ENCODE assay signal across 21 cellular contexts in the genomic region with DNA sequence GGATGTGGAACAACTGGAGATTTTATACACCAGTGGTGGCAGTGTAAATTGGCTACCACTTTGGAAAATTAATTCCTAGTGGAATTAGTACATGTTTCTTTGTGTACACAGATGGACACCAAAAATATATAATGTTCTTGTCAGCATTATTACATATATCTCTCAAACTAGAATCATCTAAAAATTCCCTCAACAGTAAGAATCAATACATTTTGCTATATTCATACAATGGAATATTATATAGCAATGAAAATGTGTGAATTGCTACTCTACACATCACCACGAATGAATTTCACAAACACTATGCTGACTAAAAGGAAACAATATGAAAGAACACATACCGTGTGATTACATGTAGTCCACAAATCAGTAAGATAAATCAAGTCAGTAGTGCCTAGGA. TPM values are rescaled to one million over a fixed set of nuclear protein-coding genes. Genes with fewer than 3 reads are reported as not detected.
DNase-seq lines count a peak whose midpoint lies in the region; ATAC-seq, FAIRE-seq and TF ChIP-seq lines count a peak whose summit lies in the region.
"Had no signal": no experiment of that assay in that cellular context is flagged by ENCODE, and none has a peak within 500 bp of the region (broad histone marks: within the 10 kb centered on the region; RNA-seq: fewer than 3 reads in every experiment).

No MANE protein-coding gene starts in this region.

- no peaks in the 10 kb centered on the region for H3K36me3 Mint-ChIP-seq in activated CD4-positive, alpha-beta memory T cell treated with anti-CD3 and anti-CD28 coated beads for 36 hours

- no peak for ATAC-seq in HepG2
- ATAC-seq in right lobe of liver, result no peak
- ATAC-seq: CD8-positive, alpha-beta T cell had no signal

- H2AFZ ChIP-seq in HepG2 (ENCODE audit: low read length), result no peak overlapping the region

- H3K4me3 ChIP-seq in HepG2 (replicated peaks in 1 of 3; ENCODE audit: insufficient read depth in 1 of 3, low read depth in 2 of 3, low read length in 3 of 3) (no peak overlapping the region), right lobe of liver (no peak overlapping the region), HEK293 (ENCODE audit: low read depth, low read length) (no peak overlapping the region), coronary artery (no peak overlapping the region)
- H3K4me3 ChIP-seq: BLaER1 had no signal

- no TSS peak for BruUV-seq in HepG2 (replicated peaks; lab: Mats Ljungman, UMichigan)

- no peak for FAIRE-seq in HepG2 (lab: Jason Lieb, UNC)
- FAIRE-seq: D721Med, GM12891, GM19239 had no signal

- intact Hi-C loops in HepG2 (cut with micrococcal nuclease; ENCODE audit: unreplicated experiment), result loop anchor here (10.0 kb wide), 2 partner anchors 57 to 167 kb away; partner anchors contain the start of gene ANKRD42
- intact Hi-C loops in right lobe of liver (cut with DNase I), result no loop called here
- intact Hi-C loops in activated CD4-positive, alpha-beta memory T cell treated with anti-CD3 and anti-CD28 coated beads for 36 hours (cut with micrococcal nuclease), result no loop called here

- CTCF ChIA-PET in HepG2 (lab: Yijun Ruan, JAX; ENCODE audit: low intra/inter-chr PET ratio, low total read pairs) (no interaction called here), HEK293 (lab: Yijun Ruan, JAX) (interaction anchor here (0.6 kb wide), 2 partner anchors 14 to 1020 kb away, joined by 3 read pairs; no protein-coding TSS in a partner anchor)
- CTCF ChIA-PET in activated CD4-positive, alpha-beta memory T cell treated with anti-CD3 and anti-CD28 coated beads for 36 hours (lab: Charles Lee), result interaction anchor here (1.3 kb wide), 1 partner anchor 385 kb away, joined by 5 read pairs; no protein-coding TSS in a partner anchor

- in situ Hi-C loops in HepG2 (cut with HindIII; ENCODE audit: extremely low pct_ligation_motif_present, low pct_unique_long_range_greater_than_20kb), result loop anchor here (10.0 kb wide), 1 partner anchor 347 kb away; the partner anchor contains the start of genes DDIAS and PRCP

- no peaks in the 10 kb centered on the region for H3K27me3 Mint-ChIP-seq in activated CD4-positive, alpha-beta memory T cell treated with anti-CD3 and anti-CD28 coated beads for 36 hours
- H3K27me3 Mint-ChIP-seq: CD4-positive, CD25-positive, alpha-beta regulatory T cell had no signal

- POLR2A ChIA-PET in HepG2 (lab: Yijun Ruan, JAX) (interaction anchor here (0.9 to 2.3 kb wide), 3 partner anchors 32 to 351 kb away, joined by 4 to 12 read pairs (median 4); partner anchors contain the start of genes CCDC90B and DDIAS), HEK293 (lab: Yijun Ruan, JAX) (no interaction called here)
- POLR2A ChIA-PET in activated CD4-positive, alpha-beta memory T cell treated with anti-CD3 and anti-CD28 coated beads for 36 hours (lab: Charles Lee), result no interaction called here

- H3K27ac Mint-ChIP-seq in activated CD4-positive, alpha-beta memory T cell treated with anti-CD3 and anti-CD28 coated beads for 36 hours, result no peak overlapping the region
- H3K27ac Mint-ChIP-seq: CD14-positive monocyte; CD4-positive, CD25-positive, alpha-beta regulatory T cell; CD8-positive, alpha-beta T cell had no signal

- no peak for TF ChIP-seq RAD21 in HepG2 (CRISPR knock-in tag; IDR thresholded peaks at IDR 0.05)

- H3K9me3 ChIP-seq in HepG2 (ENCODE audit: low read length) (no peaks in the 10 kb centered on the region), right lobe of liver (no peaks in the 10 kb centered on the region), HEK293 (ENCODE audit: control insufficient read depth, insufficient read depth, low read depth, low read length) (no peaks in the 10 kb centered on the region)
- H3K9me3 ChIP-seq: BE2C, BLaER1, Caco-2 had no signal

- no peaks in the 10 kb centered on the region for H3K79me2 ChIP-seq in HepG2 (ENCODE audit: insufficient read depth, low read length)

- no peak overlapping the region for H3K4me2 ChIP-seq in HepG2 (ENCODE audit: low read depth, low read length)
- H3K4me2 ChIP-seq: BLaER1 had no signal

- H3K9me3 Mint-ChIP-seq in activated CD4-positive, alpha-beta memory T cell treated with anti-CD3 and anti-CD28 coated beads for 36 hours, result no peaks in the 10 kb centered on the region
- H3K9me3 Mint-ChIP-seq: CD14-positive monocyte; CD4-positive, CD25-positive, alpha-beta regulatory T cell; CD8-positive, alpha-beta T cell had no signal

- no peaks in the 10 kb centered on the region for H3K4me1 Mint-ChIP-seq in activated CD4-positive, alpha-beta memory T cell treated with anti-CD3 and anti-CD28 coated beads for 36 hours (ENCODE audit: low read depth)

- WGBS in HepG2 (ENCODE audit: low lambda C conversion rate), result 92% methylated on average over 2 of the region's 2 CpGs
- WGBS in right lobe of liver (ENCODE audit: insufficient coverage, low coverage, low lambda C conversion rate, missing lambda C conversion rate), result 93% methylated on average over 2 of the region's 2 CpGs

- TF ChIP-seq POLR2A in HepG2 (IDR thresholded peaks at IDR 0.05; ENCODE audit: insufficient read depth in 1 of 2, low read depth in 2 of 2, low read length in 2 of 2) (no peak), right lobe of liver (IDR thresholded peaks at IDR 0.05) (no peak)

- H3K36me3 ChIP-seq in HepG2 (replicated peaks in 1 of 2; ENCODE audit: control insufficient read depth in 1 of 2, insufficient read depth in 2 of 2, low read length in 2 of 2), result no peaks in the 10 kb centered on the region
- no peaks in the 10 kb centered on the region for H3K36me3 ChIP-seq in right lobe of liver
- peaks cover 0 to 8% of the 10 kb centered on the region in 2 experiments; a peak in 1 of 3 replicates for H3K36me3 ChIP-seq in HEK293 (ENCODE audit: control insufficient read depth in 2 of 2, insufficient read depth in 1 of 2, low read length in 2 of 2)
- H3K36me3 ChIP-seq: BE2C had no signal

- H3K4me1 ChIP-seq in HepG2 (ENCODE audit: insufficient read depth, low read length) (peaks cover 63% of the 10 kb centered on the region), right lobe of liver (peaks cover 0 to 17% (median 3%) of the 10 kb centered on the region in 4 donors), HEK293 (ENCODE audit: control insufficient read depth, insufficient read depth, low read length) (no peaks in the 10 kb centered on the region)
- H3K4me1 ChIP-seq: BE2C, BLaER1 had no signal

- TF ChIP-seq EP300 in HepG2 (IDR thresholded peaks at IDR 0.05; ENCODE audit: low read depth in 2 of 2, low read length in 2 of 2) (no peak), HepG2 (CRISPR knock-in tag; IDR thresholded peaks at IDR 0.05; ENCODE audit: borderline replicate concordance) (no peak)

- H3K9ac ChIP-seq in HepG2 (ENCODE audit: insufficient read depth, low read depth, low read length), result no peak overlapping the region
- H3K9ac ChIP-seq: BLaER1 had no signal

- TF ChIP-seq CTCF in HepG2 (CRISPR knock-in tag; IDR thresholded peaks at IDR 0.05) (no peak), right lobe of liver (IDR thresholded peaks at IDR 0.05) (no peak), HEK293 (tag by site-specific recombination; IDR thresholded peaks at IDR 0.05) (no peak), coronary artery (IDR thresholded peaks at IDR 0.05) (no peak)

- H3K27me3 ChIP-seq in HepG2 (ENCODE audit: control insufficient read depth in 1 of 2, insufficient read depth in 2 of 2, low read length in 2 of 2) (no peaks in the 10 kb centered on the region), right lobe of liver (no peaks in the 10 kb centered on the region)
- H3K27me3 ChIP-seq: BE2C, BLaER1 had no signal

- no peak overlapping the region for H3K4me3 Mint-ChIP-seq in activated CD4-positive, alpha-beta memory T cell treated with anti-CD3 and anti-CD28 coated beads for 36 hours
- H3K4me3 Mint-ChIP-seq: CD14-positive monocyte; CD4-positive, CD25-positive, alpha-beta regulatory T cell; CD8-positive, alpha-beta T cell had no signal

- no peaks in the 10 kb centered on the region for H4K20me1 ChIP-seq in HepG2 (ENCODE audit: insufficient read depth, low read length)
- H4K20me1 ChIP-seq: BLaER1 had no signal

- peak overlapping the region; percentile 85 for H3K27ac ChIP-seq in HepG2 (ENCODE audit: extremely low read length, insufficient read depth, low read length)
- H3K27ac ChIP-seq in right lobe of liver, result no peak overlapping the region
- no peak overlapping the region for H3K27ac ChIP-seq in HEK293 (ENCODE audit: extremely low read depth, low read depth, low read length)
- H3K27ac ChIP-seq in coronary artery, result peak overlapping the region; percentile 4 to 7
- H3K27ac ChIP-seq: 22Rv1, BLaER1 had no signal

- DNase-seq in HepG2 (ENCODE audit: low spot score) (no peak), right lobe of liver (no peak), coronary artery (ENCODE audit: low spot score) (no peak), kidney tubule cell (ENCODE audit: low spot score) (no peak)
- no peak for DNase-seq in activated CD4-positive, alpha-beta memory T cell treated with anti-CD3 and anti-CD28 coated beads for 36 hours
- DNase-seq: ACHN; BE2C; C1 segment of cervical spinal cord; Caco-2; Calu3; CD4-positive, CD25-positive, alpha-beta regulatory T cell; CD8-positive, alpha-beta T cell; DMS79 treated with DMSO at 0.1 percent for 48 hours; GF-D8 had no signal

RNA-seq across cellular contexts. Expression of gene CCDC90B, which starts 33.9 kb away (rescaled TPM):
- total RNA-seq in HepG2 (2016; rRNA removed; fragmentation: Illumina TruSeq; extraction: Trizol) (46.1 and 56.3 TPM in 2 replicates), right lobe of liver (10 to 100 TPM; 16.8 to 29.0 (median 18.1) TPM)
- 35.5 and 36.0 TPM in 2 replicates for total RNA-seq in HepG2 (2016; cell fraction: cytosol; rRNA removed; fragmentation: Illumina TruSeq; extraction: Trizol; ENCODE audit: low read depth)
- 45.8 and 59.6 TPM in 2 replicates for total RNA-seq in HepG2 (2016; cell fraction: insoluble cytoplasmic fraction; rRNA removed; fragmentation: Illumina TruSeq; extraction: Trizol)
- total RNA-seq in HepG2 (2016; cell fraction: membrane; rRNA removed; fragmentation: Illumina TruSeq; extraction: Trizol), result 61.0 and 63.3 TPM in 2 replicates
- 29.1 and 29.5 TPM in 2 replicates for total RNA-seq in HepG2 (2016; cell fraction: nucleus; rRNA removed; fragmentation: Illumina TruSeq; extraction: Trizol)
- 15.2 and 17.1 TPM in 2 replicates for polyA plus RNA-seq in HepG2 (2011; rRNA removed)
- 12.4 and 15.3 TPM in 2 replicates for polyA plus RNA-seq in HepG2 (2011; cell fraction: cytosol; rRNA removed)
- 10.5 and 14.2 TPM in 2 replicates for polyA plus RNA-seq in HepG2 (2011; cell fraction: nucleus; rRNA removed)
- 20.7 and 28.8 TPM in 2 replicates for polyA plus RNA-seq in HepG2 (2012)
- 28.9 and 42.1 TPM in 2 replicates for polyA plus RNA-seq in HepG2 (2016; cell fraction: cytosol; fragmentation: Illumina TruSeq; extraction: Trizol; ENCODE audit: low read depth)
- polyA plus RNA-seq in HepG2 (2016; cell fraction: insoluble cytoplasmic fraction; fragmentation: Illumina TruSeq; extraction: Trizol; ENCODE audit: low read depth), result 53.4 and 61.7 TPM in 2 replicates
- 48.5 and 53.2 TPM in 2 replicates for polyA plus RNA-seq in HepG2 (2016; cell fraction: membrane; fragmentation: Illumina TruSeq; extraction: Trizol; ENCODE audit: low read depth)
- 35.9 and 38.0 TPM in 2 replicates for polyA plus RNA-seq in HepG2 (2016; cell fraction: nucleus; fragmentation: Illumina TruSeq; extraction: Trizol; ENCODE audit: insufficient read depth, low read depth)
- polyA minus RNA-seq in HepG2 (2011; rRNA and poly(A)+ RNA removed; ENCODE audit: low replicate concordance), result 21.0 and 28.5 TPM in 2 replicates
- polyA minus RNA-seq in HepG2 (2011; cell fraction: cytosol; rRNA and poly(A)+ RNA removed), result 13.6 and 16.4 TPM in 2 replicates
- 56.9 and 58.7 TPM in 2 replicates for polyA minus RNA-seq in HepG2 (2011; cell fraction: nucleus; rRNA and poly(A)+ RNA removed)
- 10 to 100 TPM; 29.2 to 32.3 TPM for total RNA-seq in activated CD4-positive, alpha-beta memory T cell treated with anti-CD3 and anti-CD28 coated beads for 36 hours

RNA-seq across cellular contexts. Expression of gene ANKRD42, which starts 58.8 kb away (rescaled TPM):
- total RNA-seq in HepG2 (2016; rRNA removed; fragmentation: Illumina TruSeq; extraction: Trizol), result 3.7 and 3.8 TPM in 2 replicates
- 1.2 and 2.2 TPM in 2 replicates for total RNA-seq in HepG2 (2016; cell fraction: cytosol; rRNA removed; fragmentation: Illumina TruSeq; extraction: Trizol; ENCODE audit: low read depth)
- 2.7 and 3.8 TPM in 2 replicates for total RNA-seq in HepG2 (2016; cell fraction: insoluble cytoplasmic fraction; rRNA removed; fragmentation: Illumina TruSeq; extraction: Trizol)
- total RNA-seq in HepG2 (2016; cell fraction: membrane; rRNA removed; fragmentation: Illumina TruSeq; extraction: Trizol), result 2.2 and 2.5 TPM in 2 replicates
- total RNA-seq in HepG2 (2016; cell fraction: nucleus; rRNA removed; fragmentation: Illumina TruSeq; extraction: Trizol), result 2.9 and 3.5 TPM in 2 replicates
- 2.2 and 2.4 TPM in 2 replicates for polyA plus RNA-seq in HepG2 (2011; rRNA removed)
- 1.1 and 1.6 TPM in 2 replicates for polyA plus RNA-seq in HepG2 (2011; cell fraction: cytosol; rRNA removed)
- polyA plus RNA-seq in HepG2 (2011; cell fraction: nucleus; rRNA removed), result 1.2 and 1.9 TPM in 2 replicates
- 1.7 and 1.8 TPM in 2 replicates for polyA plus RNA-seq in HepG2 (2012)
- polyA plus RNA-seq in HepG2 (2016; cell fraction: cytosol; fragmentation: Illumina TruSeq; extraction: Trizol; ENCODE audit: low read depth), result 0.21 and 0.26 TPM in 2 replicates
- 3.8 and 4.2 TPM in 2 replicates for polyA plus RNA-seq in HepG2 (2016; cell fraction: insoluble cytoplasmic fraction; fragmentation: Illumina TruSeq; extraction: Trizol; ENCODE audit: low read depth)
- polyA plus RNA-seq in HepG2 (2016; cell fraction: membrane; fragmentation: Illumina TruSeq; extraction: Trizol; ENCODE audit: low read depth), result 0.85 TPM in 2 replicates
- polyA plus RNA-seq in HepG2 (2016; cell fraction: nucleus; fragmentation: Illumina TruSeq; extraction: Trizol; ENCODE audit: insufficient read depth, low read depth), result 4.0 and 4.6 TPM in 2 replicates
- polyA minus RNA-seq in HepG2 (2011; rRNA and poly(A)+ RNA removed; ENCODE audit: low replicate concordance), result 1.6 and 7.6 TPM in 2 replicates
- 1.8 and 3.0 TPM in 2 replicates for polyA minus RNA-seq in HepG2 (2011; cell fraction: cytosol; rRNA and poly(A)+ RNA removed)
- polyA minus RNA-seq in HepG2 (2011; cell fraction: nucleus; rRNA and poly(A)+ RNA removed), result 1.5 TPM in 2 replicates
- total RNA-seq in right lobe of liver, result 1 to 10 TPM; 3.2 to 5.9 (median 3.6) TPM
- total RNA-seq in activated CD4-positive, alpha-beta memory T cell treated with anti-CD3 and anti-CD28 coated beads for 36 hours, result 1 to 10 TPM; 3.8 to 5.4 TPM

Comparison
In these comparisons a context has a peak if more than half of its experiments do, and no peak if none do; other contexts are left out.
1. H3K27ac ChIP-seq: peak in HepG2 (single experiment) and coronary artery (2 of 2); none in right lobe of liver (0 of 3) and HEK293 (single experiment).